8 cellular contexts compared by ENCODE assay signal in genomic region chr22:50247748-50248147, GRCh38. TPM values are rescaled to one million over a fixed set of nuclear protein-coding genes. Genes with fewer than 3 reads are reported as not detected.
DNase-seq lines count a peak whose midpoint lies in the region; ATAC-seq lines count a peak whose summit lies in the region.

No MANE protein-coding gene starts in this region.

- H3K4me3 Mint-ChIP-seq in activated CD8-positive, alpha-beta T cell treated with anti-CD3 and anti-CD28 coated beads, Interleukin-2, amount 10 ng/mL, durations not matched to agents 7 days and 5 days = peak overlapping the region; percentile 34

- H3K27ac Mint-ChIP-seq in activated CD8-positive, alpha-beta T cell treated with anti-CD3 and anti-CD28 coated beads, Interleukin-2, amount 10 ng/mL, durations not matched to agents 7 days and 5 days = peak overlapping the region; percentile 80

- intact Hi-C loops in left colon (cut with DNase I, micrococcal nuclease) = no loop called here

- CTCF ChIA-PET in activated CD8-positive, alpha-beta T cell treated with anti-CD3 and anti-CD28 coated beads, Interleukin-2, amount 10 ng/mL, durations not matched to agents 7 days and 5 days (lab: Charles Lee) = no interaction called here

- H3K4me1 Mint-ChIP-seq in activated CD8-positive, alpha-beta T cell treated with anti-CD3 and anti-CD28 coated beads, Interleukin-2, amount 10 ng/mL, durations not matched to agents 7 days and 5 days (ENCODE audit: low read depth) = peaks cover 34% of the 10 kb centered on the region

- POLR2A ChIA-PET in activated CD8-positive, alpha-beta T cell treated with anti-CD3 and anti-CD28 coated beads, Interleukin-2, amount 10 ng/mL, durations not matched to agents 7 days and 5 days (lab: Charles Lee) = no interaction called here

- no peaks in the 10 kb centered on the region for H3K9me3 Mint-ChIP-seq in activated CD8-positive, alpha-beta T cell treated with anti-CD3 and anti-CD28 coated beads, Interleukin-2, amount 10 ng/mL, durations not matched to agents 7 days and 5 days (ENCODE audit: insufficient read depth)

- no peak for ATAC-seq in activated CD8-positive, alpha-beta T cell treated with anti-CD3 and anti-CD28 coated beads, Interleukin-2, amount 10 ng/mL, durations not matched to agents 7 days and 5 days
- ATAC-seq in left colon = peak; percentile 11
- no peak for ATAC-seq in HG03565 (IDR thresholded peaks at IDR 0.05; ENCODE audit: unreplicated experiment)
- ATAC-seq in esophagus mucosa = no peak

- no peaks in the 10 kb centered on the region for H3K27me3 Mint-ChIP-seq in activated CD8-positive, alpha-beta T cell treated with anti-CD3 and anti-CD28 coated beads, Interleukin-2, amount 10 ng/mL, durations not matched to agents 7 days and 5 days (ENCODE audit: low read depth)

- DNase-seq in ELR (ENCODE audit: low read depth) = peak; percentile 75
- peak; percentile 68 for DNase-seq in NCI-H2171 (lab: John Stamatoyannopoulos, UW)
- DNase-seq in activated CD8-positive, alpha-beta T cell treated with anti-CD3 and anti-CD28 coated beads, Interleukin-2, amount 10 ng/mL, durations not matched to agents 7 days and 5 days = peak; percentile 74
- DNase-seq in left colon = peak; percentile 67 to 84
- no peak for DNase-seq in occipital lobe (lab: John Stamatoyannopoulos, UW)
- no peak for DNase-seq in hippocampal formation (lab: John Stamatoyannopoulos, UW)

- H3K36me3 Mint-ChIP-seq in activated CD8-positive, alpha-beta T cell treated with anti-CD3 and anti-CD28 coated beads, Interleukin-2, amount 10 ng/mL, durations not matched to agents 7 days and 5 days (ENCODE audit: low read depth) = peaks cover 17% of the 10 kb centered on the region

RNA-seq across cellular contexts. Expression of gene TUBGCP6, which starts 2.9 kb away (rescaled TPM):
- 10 to 100 TPM; 53.2 to 58.1 TPM for total RNA-seq in activated CD8-positive, alpha-beta T cell treated with anti-CD3 and anti-CD28 coated beads, Interleukin-2, amount 10 ng/mL, durations not matched to agents 7 days and 5 days
- total RNA-seq in left colon (10 to 100 TPM; 26.3 to 31.6 TPM), occipital lobe (34.0 TPM), esophagus mucosa (14.8 TPM)

RNA-seq across cellular contexts. Expression of gene HDAC10, which starts 3.3 kb away (rescaled TPM):
- 10 to 100 TPM; 71.4 to 75.9 TPM for total RNA-seq in activated CD8-positive, alpha-beta T cell treated with anti-CD3 and anti-CD28 coated beads, Interleukin-2, amount 10 ng/mL, durations not matched to agents 7 days and 5 days
- 10 to 100 TPM; 48.3 to 49.2 TPM for total RNA-seq in left colon
- 19.8 TPM for total RNA-seq in occipital lobe
- 17.7 TPM for total RNA-seq in esophagus mucosa

RNA-seq across cellular contexts. Expression of gene MAPK12, which starts 13.7 kb away (rescaled TPM):
- total RNA-seq in activated CD8-positive, alpha-beta T cell treated with anti-CD3 and anti-CD28 coated beads, Interleukin-2, amount 10 ng/mL, durations not matched to agents 7 days and 5 days = 1 to 10 TPM; 4.8 to 5.3 TPM
- 1 to 10 TPM; 3.0 to 3.1 TPM for total RNA-seq in left colon
- 11.4 TPM for total RNA-seq in occipital lobe
- 2.6 TPM for total RNA-seq in esophagus mucosa

RNA-seq across cellular contexts. Expression of gene MAPK11, which starts 22.4 kb away (rescaled TPM):
- total RNA-seq in activated CD8-positive, alpha-beta T cell treated with anti-CD3 and anti-CD28 coated beads, Interleukin-2, amount 10 ng/mL, durations not matched to agents 7 days and 5 days = 10 to 100 TPM; 10.4 to 11.8 TPM
- total RNA-seq in left colon (1 to 10 TPM; 1.2 to 1.9 TPM), occipital lobe (21.8 TPM), esophagus mucosa (5.8 TPM)

RNA-seq across cellular contexts. Expression of gene SELENOO, which starts 46.9 kb away (rescaled TPM):
- 10 to 100 TPM; 23.6 to 24.4 TPM for total RNA-seq in activated CD8-positive, alpha-beta T cell treated with anti-CD3 and anti-CD28 coated beads, Interleukin-2, amount 10 ng/mL, durations not matched to agents 7 days and 5 days
- total RNA-seq in left colon (10 to 100 TPM; 21.9 to 29.6 TPM), occipital lobe (7.8 TPM), esophagus mucosa (13.3 TPM)

Comparison
In these comparisons a context has a peak if more than half of its experiments do, and no peak if none do; other contexts are left out.
1. DNase-seq: peak in ELR (single experiment), NCI-H2171 (single experiment), activated CD8-positive, alpha-beta T cell treated with anti-CD3 and anti-CD28 coated beads, Interleukin-2, amount 10 ng/mL, durations not matched to agents 7 days and 5 days (single experiment) and left colon (2 of 2); none in occipital lobe (single experiment) and hippocampal formation (0 of 2).